17 cellular contexts compared by ENCODE assay signal in genomic region chr18:77110936-77111335, GRCh38. TPM values are rescaled to one million over a fixed set of nuclear protein-coding genes. Genes with fewer than 3 reads are reported as not detected.
DNase-seq lines count a peak whose midpoint lies in the region; ATAC-seq and TF ChIP-seq lines count a peak whose summit lies in the region.
"Had no signal": no experiment of that assay in that cellular context is flagged by ENCODE, and none has a peak within 500 bp of the region (broad histone marks: within the 10 kb centered on the region; RNA-seq: fewer than 3 reads in every experiment).

No MANE protein-coding gene starts in this region.

- H3K36me3 Mint-ChIP-seq in T-helper 1 cell treated with Interleukin-12 subunit alpha and Interleukin-12 subunit beta and Interleukin-4 antibody, amounts not matched to agents 30 μg/mL and 1 μg/mL, for 36 hours (ENCODE audit: low read depth) = peaks cover 45% of the 10 kb centered on the region
- peaks cover 86% of the 10 kb centered on the region for H3K36me3 Mint-ChIP-seq in Calu3 (ENCODE audit: insufficient read depth, unreplicated experiment)
- H3K36me3 Mint-ChIP-seq: type B pancreatic cell had no signal

- peaks cover 83% of the 10 kb centered on the region for H3K4me1 Mint-ChIP-seq in T-helper 1 cell treated with Interleukin-12 subunit alpha and Interleukin-12 subunit beta and Interleukin-4 antibody, amounts not matched to agents 30 μg/mL and 1 μg/mL, for 36 hours (ENCODE audit: low read depth)
- H3K4me1 Mint-ChIP-seq in Calu3 (ENCODE audit: low read depth, unreplicated experiment) = peaks cover 84% of the 10 kb centered on the region

- no peak overlapping the region for H3K4me3 Mint-ChIP-seq in T-helper 1 cell treated with Interleukin-12 subunit alpha and Interleukin-12 subunit beta and Interleukin-4 antibody, amounts not matched to agents 30 μg/mL and 1 μg/mL, for 36 hours
- no peak overlapping the region for H3K4me3 Mint-ChIP-seq in Calu3 (ENCODE audit: low read depth, unreplicated experiment)
- H3K4me3 Mint-ChIP-seq: stimulated activated memory B cell treated with anti-CD40 and anti-IgM and Interleukin-4, amounts not matched to agents 10 μg/mL and 1 μg/mL and 100 μg/mL, for 72 hours; type B pancreatic cell had no signal

- H3K9me3 Mint-ChIP-seq in T-helper 1 cell treated with Interleukin-12 subunit alpha and Interleukin-12 subunit beta and Interleukin-4 antibody, amounts not matched to agents 30 μg/mL and 1 μg/mL, for 36 hours = no peaks in the 10 kb centered on the region
- no peaks in the 10 kb centered on the region for H3K9me3 Mint-ChIP-seq in Calu3 (ENCODE audit: low read depth, unreplicated experiment)
- H3K9me3 Mint-ChIP-seq: type B pancreatic cell had no signal

- TF ChIP-seq POLR2A in esophagus squamous epithelium (IDR thresholded peaks at IDR 0.05) = no peak
- TF ChIP-seq POLR2A in tibial nerve (IDR thresholded peaks at IDR 0.05) = no peak

- ATAC-seq in sciatic nerve = no peak
- ATAC-seq: stimulated activated memory B cell treated with anti-CD40 and anti-IgM and Interleukin-4, amounts not matched to agents 10 μg/mL and 1 μg/mL and 100 μg/mL, for 72 hours had no signal

- H3K36me3 ChIP-seq in esophagus squamous epithelium (no peaks in the 10 kb centered on the region), parathyroid adenoma (ENCODE audit: control insufficient read depth, insufficient read depth, low read length) (no peaks in the 10 kb centered on the region), tibial nerve (no peaks in the 10 kb centered on the region)

- CTCF ChIA-PET in Calu3 (lab: Charles Lee) = interaction anchor here (1.0 to 1.4 kb wide), 2 partner anchors 9 to 56 kb away, joined by 3 read pairs; no protein-coding TSS in a partner anchor

- H3K4me1 ChIP-seq in esophagus squamous epithelium = peaks cover 32 to 100% (median 62%) of the 10 kb centered on the region in 3 donors
- peaks cover 83% of the 10 kb centered on the region for H3K4me1 ChIP-seq in parathyroid adenoma
- peaks cover 0 to 56% (median 34%) of the 10 kb centered on the region in 4 donors for H3K4me1 ChIP-seq in tibial nerve

- intact Hi-C loops in Calu3 (cut with micrococcal nuclease; ENCODE audit: unreplicated experiment) = no loop called here
- intact Hi-C loops in esophagus squamous epithelium (cut with DNase I) = no loop called here
- intact Hi-C loops in sciatic nerve (cut with DNase I) = no loop called here

- DNase-seq in T-helper 1 cell (no peak), Calu3 (no peak), esophagus squamous epithelium (lab: John Stamatoyannopoulos, UW) (no peak), NCI-H774 (lab: John Stamatoyannopoulos, UW) (no peak), sciatic nerve (ENCODE audit: low spot score) (no peak), tibial nerve (ENCODE audit: low spot score in 2 of 2) (no peak)
- DNase-seq: activated naive CD4-positive, alpha-beta T cell; C1 segment of cervical spinal cord; DMS79 treated with DMSO at 0.1 percent for 48 hours; KBM-7; NCI-H1105; NCI-H526 treated with DMSO at 0.1 percent for 48 hours had no signal

- H3K4me3 ChIP-seq in esophagus squamous epithelium (no peak overlapping the region), parathyroid adenoma (ENCODE audit: low read depth, low read length) (no peak overlapping the region), tibial nerve (no peak overlapping the region)

- TF ChIP-seq EP300 in tibial nerve (IDR thresholded peaks at IDR 0.05) = no peak

- no peak overlapping the region for H2AFZ ChIP-seq in parathyroid adenoma

- BruUV-seq in Calu3 (replicated peaks; lab: Mats Ljungman, UMichigan) = no TSS peak

- no peak overlapping the region for H3K4me2 ChIP-seq in parathyroid adenoma (ENCODE audit: low read length)

- 85 to 88% methylated on average over 7 to 11 of the region's 14 CpGs for WGBS in esophagus squamous epithelium, 2 donors
- 93 to 97% methylated on average over 14 of the region's 14 CpGs for WGBS in tibial nerve, 2 donors

- no peaks in the 10 kb centered on the region for H3K27me3 ChIP-seq in esophagus squamous epithelium
- H3K27me3 ChIP-seq in parathyroid adenoma (ENCODE audit: control insufficient read depth, insufficient read depth, low read length) = no peaks in the 10 kb centered on the region
- H3K27me3 ChIP-seq in tibial nerve = no peaks in the 10 kb centered on the region

- no peak for TF ChIP-seq CTCF in Calu3 (IDR thresholded peaks at IDR 0.05; ENCODE audit: unreplicated experiment)
- no peak for TF ChIP-seq CTCF in esophagus squamous epithelium (IDR thresholded peaks at IDR 0.05)
- TF ChIP-seq CTCF in parathyroid adenoma (IDR thresholded peaks at IDR 0.05) = no peak
- no peak for TF ChIP-seq CTCF in tibial nerve (IDR thresholded peaks at IDR 0.05)

- H3K9me3 ChIP-seq in esophagus squamous epithelium = no peaks in the 10 kb centered on the region
- no peaks in the 10 kb centered on the region for H3K9me3 ChIP-seq in parathyroid adenoma (ENCODE audit: control insufficient read depth, low read length)
- no peaks in the 10 kb centered on the region for H3K9me3 ChIP-seq in tibial nerve

- peak overlapping the region; percentile 3 for H3K27ac Mint-ChIP-seq in T-helper 1 cell treated with Interleukin-12 subunit alpha and Interleukin-12 subunit beta and Interleukin-4 antibody, amounts not matched to agents 30 μg/mL and 1 μg/mL, for 36 hours
- peak overlapping the region; percentile 96 for H3K27ac Mint-ChIP-seq in Calu3 (ENCODE audit: unreplicated experiment)
- H3K27ac Mint-ChIP-seq: stimulated activated memory B cell treated with anti-CD40 and anti-IgM and Interleukin-4, amounts not matched to agents 10 μg/mL and 1 μg/mL and 100 μg/mL, for 72 hours had no signal

- H3K79me2 ChIP-seq in parathyroid adenoma = peaks cover 29% of the 10 kb centered on the region

- H3K9ac ChIP-seq in parathyroid adenoma = no peak overlapping the region

- no peaks in the 10 kb centered on the region for H3K27me3 Mint-ChIP-seq in T-helper 1 cell treated with Interleukin-12 subunit alpha and Interleukin-12 subunit beta and Interleukin-4 antibody, amounts not matched to agents 30 μg/mL and 1 μg/mL, for 36 hours (ENCODE audit: low read depth)
- no peaks in the 10 kb centered on the region for H3K27me3 Mint-ChIP-seq in Calu3 (ENCODE audit: unreplicated experiment)
- H3K27me3 Mint-ChIP-seq: stimulated activated memory B cell treated with anti-CD40 and anti-IgM and Interleukin-4, amounts not matched to agents 10 μg/mL and 1 μg/mL and 100 μg/mL, for 72 hours; type B pancreatic cell had no signal

- peak overlapping the region in 3 of 4 donors; percentile 43 to 91 (median 84) for H3K27ac ChIP-seq in esophagus squamous epithelium
- peak overlapping the region; percentile 96 for H3K27ac ChIP-seq in parathyroid adenoma
- H3K27ac ChIP-seq in tibial nerve = peak overlapping the region in 1 of 4 donors; percentile 64
- H3K27ac ChIP-seq: 22Rv1 had no signal

RNA-seq across cellular contexts. Expression of gene MBP, which starts 21.6 kb away (rescaled TPM):
- total RNA-seq in Calu3 (2022) (221 and 257 TPM in 2 replicates), esophagus squamous epithelium (10 to 100 TPM; 21.9 to 38.9 (median 25.2) TPM), sciatic nerve (2,463 TPM), tibial nerve (1,000 to 10,000 TPM in 3 of 4 donors, 100 to 1,000 TPM in 1; 831 to 1,485 (median 1,405) TPM)
